15 cellular contexts compared by ENCODE assay signal in the genomic region with DNA sequence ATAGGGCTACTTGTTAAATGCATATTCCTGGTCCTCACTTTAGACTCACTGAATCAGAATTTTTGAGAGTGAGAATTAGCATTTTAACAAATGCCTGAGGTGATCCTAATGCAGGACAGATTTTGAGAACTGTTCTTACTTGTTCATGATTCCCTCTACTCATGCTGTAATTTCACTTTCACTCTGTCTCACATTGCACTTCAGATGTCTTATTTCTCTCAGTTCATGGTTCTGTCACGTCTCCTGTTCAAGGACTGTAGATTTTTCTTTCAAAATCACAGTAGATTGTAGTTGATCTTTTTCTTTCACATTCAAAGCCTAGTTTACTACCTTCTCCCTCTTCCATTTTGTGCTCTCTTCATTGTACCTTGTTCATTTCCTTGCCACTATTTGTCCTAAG. TPM values are rescaled to one million over a fixed set of nuclear protein-coding genes. Genes with fewer than 3 reads are reported as not detected.
DNase-seq lines count a peak whose midpoint lies in the region; ATAC-seq, FAIRE-seq and TF ChIP-seq lines count a peak whose summit lies in the region.
"Had no signal": no experiment of that assay in that cellular context is flagged by ENCODE, and none has a peak within 500 bp of the region (broad histone marks: within the 10 kb centered on the region; RNA-seq: fewer than 3 reads in every experiment).

No MANE protein-coding gene starts in this region.

- no peaks in the 10 kb centered on the region for H3K36me3 ChIP-seq in KMS-11 (ENCODE audit: insufficient read depth)
- H3K36me3 ChIP-seq in suprapubic skin, result no peaks in the 10 kb centered on the region
- H3K36me3 ChIP-seq: heart left ventricle had no signal

- no peaks in the 10 kb centered on the region for H3K27me3 Mint-ChIP-seq in glutamatergic neuron (ENCODE audit: unreplicated experiment)

- no peak overlapping the region for H3K27ac ChIP-seq in KMS-11
- H3K27ac ChIP-seq in suprapubic skin, result no peak overlapping the region
- H3K27ac ChIP-seq: heart left ventricle had no signal

- H4K20me1 ChIP-seq in KMS-11 (ENCODE audit: insufficient read depth), result no peaks in the 10 kb centered on the region

- 13% methylated on average over 1 of the region's 1 CpG for WGBS in suprapubic skin

- H3K9me3 ChIP-seq in suprapubic skin, result no peaks in the 10 kb centered on the region
- H3K9me3 ChIP-seq: heart left ventricle, mucosa of descending colon had no signal

- H3K79me2 ChIP-seq in KMS-11 (ENCODE audit: insufficient read depth, low read depth), result no peaks in the 10 kb centered on the region

- peak overlapping the region; percentile 37; the same call in 1 of the 2 replicates for H3K4me2 ChIP-seq in KMS-11

- ATAC-seq in GM19455 (IDR thresholded peaks at IDR 0.05; ENCODE audit: unreplicated experiment) (peak; percentile 96), HG02938 (IDR thresholded peaks at IDR 0.05; ENCODE audit: unreplicated experiment) (peak; percentile 98)
- ATAC-seq: activated T-cell treated with anti-CD3 and anti-CD28 coated beads, Interleukin-2, amount 50 U/mL, for 72 hours; heart left ventricle; mucosa of descending colon; stimulated activated naive CD8-positive, alpha-beta T cell treated with anti-CD3 and anti-CD28 coated beads, Interleukin-15, Interleukin-2, amounts not matched to agents 100 U/mL and 50 U/mL, for 24 hours had no signal

- H3K4me3 ChIP-seq in KMS-11 (IDR thresholded peaks at IDR 0.05; ENCODE audit: insufficient read depth, low read depth, low read length) (no peak overlapping the region), suprapubic skin (no peak overlapping the region)
- H3K4me3 ChIP-seq: heart left ventricle, mucosa of descending colon had no signal

- peak; percentile 56 for FAIRE-seq in GM12892 (lab: Jason Lieb, UNC)
- FAIRE-seq: G401.6 had no signal

- TF ChIP-seq EP300 in suprapubic skin (IDR thresholded peaks at IDR 0.05), result no peak

- peaks cover 15% of the 10 kb centered on the region for H3K4me1 ChIP-seq in KMS-11 (ENCODE audit: low read depth, poor library complexity, severe bottlenecking)
- no peaks in the 10 kb centered on the region for H3K4me1 ChIP-seq in suprapubic skin
- H3K4me1 ChIP-seq: heart left ventricle had no signal

- H3K9me3 Mint-ChIP-seq in glutamatergic neuron (ENCODE audit: unreplicated experiment), result no peaks in the 10 kb centered on the region
- H3K9me3 Mint-ChIP-seq: activated T-cell treated with anti-CD3 and anti-CD28 coated beads, Interleukin-2, amount 50 U/mL, for 72 hours; T-helper 2 cell treated with Interferon-gamma antibody and Interleukin-4, amounts not matched to agents 5 μg/mL and 100 μg/mL, for 36 hours had no signal

- no peak overlapping the region for H3K4me3 Mint-ChIP-seq in glutamatergic neuron (ENCODE audit: unreplicated experiment)
- H3K4me3 Mint-ChIP-seq: activated T-cell treated with anti-CD3 and anti-CD28 coated beads, Interleukin-2, amount 50 U/mL, for 72 hours; T-helper 2 cell treated with Interferon-gamma antibody and Interleukin-4, amounts not matched to agents 5 μg/mL and 100 μg/mL, for 36 hours had no signal

- DNase-seq in GM12892 (ENCODE audit: insufficient read length), result no peak
- DNase-seq in SK-N-DZ (ENCODE audit: low spot score), result no peak
- DNase-seq in suprapubic skin (ENCODE audit: low spot score in 2 of 2), result no peak
- DNase-seq in activated CD4-positive, CD25-positive, alpha-beta regulatory T cell treated with anti-CD3 and anti-CD28 coated beads, Interleukin-2, amount 50 U/mL, for 72 hours, result no peak
- DNase-seq in glutamatergic neuron, result no peak
- DNase-seq: activated T-cell treated with anti-CD3 and anti-CD28 coated beads, Interleukin-2, amount 50 U/mL, for 72 hours; heart left ventricle; mucosa of descending colon; NCI-H774; stimulated activated naive CD8-positive, alpha-beta T cell treated with anti-CD3 and anti-CD28 coated beads, Interleukin-15, Interleukin-2, amounts not matched to agents 100 U/mL and 50 U/mL, for 24 hours had no signal

- H3K4me1 Mint-ChIP-seq in glutamatergic neuron (ENCODE audit: low read depth, unreplicated experiment), result no peaks in the 10 kb centered on the region

- no peak for TF ChIP-seq POLR2A in GM12892 (IDR thresholded peaks at IDR 0.05; ENCODE audit: low read depth, low read length)
- no peak for TF ChIP-seq POLR2A in suprapubic skin (IDR thresholded peaks at IDR 0.05)

- no peaks in the 10 kb centered on the region for H3K27me3 ChIP-seq in KMS-11 (ENCODE audit: insufficient read depth, low read depth)
- no peaks in the 10 kb centered on the region for H3K27me3 ChIP-seq in suprapubic skin

- peak overlapping the region; percentile 47; the same call in 1 of the 2 replicates for H2AFZ ChIP-seq in KMS-11 (ENCODE audit: low read depth)

- H3K27ac Mint-ChIP-seq in glutamatergic neuron (ENCODE audit: unreplicated experiment), result no peak overlapping the region
- H3K27ac Mint-ChIP-seq: activated T-cell treated with anti-CD3 and anti-CD28 coated beads, Interleukin-2, amount 50 U/mL, for 72 hours; T-helper 2 cell treated with Interferon-gamma antibody and Interleukin-4, amounts not matched to agents 5 μg/mL and 100 μg/mL, for 36 hours had no signal

- H3K36me3 Mint-ChIP-seq in glutamatergic neuron (ENCODE audit: unreplicated experiment), result no peaks in the 10 kb centered on the region

- TF ChIP-seq CTCF in KMS-11 (conservative IDR thresholded peaks at IDR 0.05; ENCODE audit: low read depth, low read length), result no peak
- no peak for TF ChIP-seq CTCF in suprapubic skin (IDR thresholded peaks at IDR 0.05)
- no peak for TF ChIP-seq CTCF in glutamatergic neuron (IDR thresholded peaks at IDR 0.05; ENCODE audit: partially characterized antibody, unreplicated experiment)

- no peak overlapping the region for H3K9ac ChIP-seq in KMS-11

RNA-seq across cellular contexts. Expression of a gene that starts 54.3 kb away (rescaled TPM):
- polyA plus RNA-seq in GM12892 (2012; ENCODE audit: missing spikeins), result 0.64 TPM
- polyA plus RNA-seq in SK-N-DZ (2014; cell fraction: cytosol; rRNA removed), result 11.3 and 12.8 TPM in 2 replicates
- polyA plus RNA-seq in SK-N-DZ (2014; cell fraction: nucleus; rRNA removed), result 16.4 and 19.0 TPM in 2 replicates
- total RNA-seq in suprapubic skin (1 to 10 TPM; 2.5 to 7.5 (median 4.5) TPM), glutamatergic neuron (ENCODE audit: unreplicated experiment) (18.2 TPM)
- polyA plus RNA-seq: heart left ventricle had no signal
